ENCODE assay signal across 10 cellular contexts in the genomic region with DNA sequence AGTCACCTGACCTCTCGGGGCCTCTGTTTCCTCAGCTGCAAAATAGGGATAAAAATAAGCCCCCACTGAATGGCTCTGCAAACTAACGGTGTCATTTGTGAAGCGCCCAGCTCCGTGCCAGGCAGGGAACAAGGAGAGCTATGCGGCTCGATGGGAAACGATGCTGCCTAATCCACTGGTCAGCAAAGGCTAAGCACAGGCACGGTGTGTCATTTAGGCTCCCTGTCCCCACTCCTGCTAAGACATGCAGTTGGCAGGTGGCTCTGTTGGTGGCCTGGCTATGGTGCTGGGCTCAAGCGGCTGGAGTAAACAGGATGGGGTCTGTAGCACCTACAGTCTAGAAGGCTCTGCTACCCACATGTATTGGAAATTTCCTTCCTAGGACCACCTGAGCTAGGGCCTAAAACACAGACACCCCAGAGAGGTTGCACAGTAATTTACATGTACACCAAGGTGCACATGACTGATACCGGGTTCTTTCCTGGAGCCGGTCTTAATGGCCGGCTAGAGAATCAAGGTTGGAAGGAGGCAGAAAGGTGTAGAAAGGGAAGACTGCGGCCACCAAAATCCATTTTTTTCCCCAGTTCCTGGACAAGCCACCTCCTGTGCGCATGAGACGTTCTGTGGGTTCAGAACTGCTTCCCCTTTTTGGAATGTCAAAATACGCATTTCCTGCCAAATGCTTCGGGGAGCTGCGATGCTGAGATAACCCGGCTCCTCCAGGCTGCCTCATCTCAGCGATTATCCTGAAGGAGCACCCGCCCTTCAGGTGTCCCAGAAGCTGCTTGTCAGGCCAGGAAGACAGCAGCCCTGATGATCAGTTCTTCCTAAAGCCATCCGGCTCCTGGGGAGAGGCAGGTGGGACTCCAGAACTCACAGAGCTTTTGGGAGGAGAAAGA. TPM values are rescaled to one million over a fixed set of nuclear protein-coding genes. Genes with fewer than 3 reads are reported as not detected.
DNase-seq lines count a peak whose midpoint lies in the region; ATAC-seq, FAIRE-seq and TF ChIP-seq lines count a peak whose summit lies in the region.
"Had no signal": no experiment of that assay in that cellular context is flagged by ENCODE, and none has a peak within 500 bp of the region (broad histone marks: within the 10 kb centered on the region; RNA-seq: fewer than 3 reads in every experiment).

No MANE protein-coding gene starts in this region.

- 73% methylated on average over 19 of the region's 22 CpGs for WGBS in esophagus muscularis mucosa
- 73 to 84% methylated on average over 22 of the region's 22 CpGs for WGBS in sigmoid colon, 2 donors

- ATAC-seq in GM18861 (IDR thresholded peaks at IDR 0.05; ENCODE audit: unreplicated experiment), result no peak
- no peak for ATAC-seq in HG02938 (IDR thresholded peaks at IDR 0.05; ENCODE audit: unreplicated experiment)
- ATAC-seq: naive thymus-derived CD8-positive, alpha-beta T cell had no signal

- intact Hi-C loops in esophagus muscularis mucosa (cut with DNase I), result no loop called here
- intact Hi-C loops in sigmoid colon (cut with DNase I), result no loop called here

- FAIRE-seq in GM12891 (lab: Jason Lieb, UNC), result peak; percentile 35

- H3K4me3 ChIP-seq in esophagus muscularis mucosa, result peak overlapping the region; percentile 19 to 39 (median 29)
- H3K4me3 ChIP-seq in sigmoid colon, result peak overlapping the region in 2 of 4 donors; percentile 28 to 35

- DNase-seq in GM12891 (ENCODE audit: insufficient read length, low spot score), result no peak
- DNase-seq in NOMO-1 (lab: John Stamatoyannopoulos, UW; ENCODE audit: unreplicated experiment in 2 of 2), result peak; percentile 73 to 78
- DNase-seq in esophagus muscularis mucosa (ENCODE audit: extremely low spot score), result peak; percentile 91
- DNase-seq in sigmoid colon, result peak; percentile 66
- DNase-seq in cerebellar nuclear complex (lab: John Stamatoyannopoulos, UW), result no peak
- DNase-seq in NCI-H146 (lab: John Stamatoyannopoulos, UW), result no peak
- DNase-seq: activated naive CD4-positive, alpha-beta T cell treated with anti-CD3 and anti-CD28 coated beads, Interleukin-2, amount 50 U/mL, for 16 hours had no signal

- H3K27me3 ChIP-seq in esophagus muscularis mucosa (no peaks in the 10 kb centered on the region), sigmoid colon (no peaks in the 10 kb centered on the region)

- TF ChIP-seq POLR2A in GM12891 (IDR thresholded peaks at IDR 0.05; ENCODE audit: low read depth, low read length), result no peak
- no peak for TF ChIP-seq POLR2A in esophagus muscularis mucosa (IDR thresholded peaks at IDR 0.05; ENCODE audit: low read depth)
- TF ChIP-seq POLR2A in sigmoid colon (IDR thresholded peaks at IDR 0.05), result no peak

- no peaks in the 10 kb centered on the region for H3K36me3 ChIP-seq in esophagus muscularis mucosa
- no peaks in the 10 kb centered on the region for H3K36me3 ChIP-seq in sigmoid colon

- TF ChIP-seq CTCF in esophagus muscularis mucosa (IDR thresholded peaks at IDR 0.05) (no peak), sigmoid colon (IDR thresholded peaks at IDR 0.05) (no peak)

- H3K27ac ChIP-seq in esophagus muscularis mucosa (replicated peaks in 1 of 4) (peak overlapping the region in 1 of 4 donors; percentile 54), sigmoid colon (peak overlapping the region in 3 of 4 donors; percentile 40 to 49 (median 46))

- H3K4me1 ChIP-seq in esophagus muscularis mucosa (peaks cover 5 to 15% (median 12%) of the 10 kb centered on the region in 4 donors), sigmoid colon (peaks cover 0 to 16% (median 12%) of the 10 kb centered on the region in 4 donors)

- H3K9me3 ChIP-seq in esophagus muscularis mucosa (no peaks in the 10 kb centered on the region), sigmoid colon (no peaks in the 10 kb centered on the region)

- TF ChIP-seq EP300 in esophagus muscularis mucosa (IDR thresholded peaks at IDR 0.05), result no peak
- TF ChIP-seq EP300 in sigmoid colon (IDR thresholded peaks at IDR 0.05), result no peak

TF ChIP-seq in GM12891, 5 proteins besides CTCF, POLR2A, EP300 and RAD21:
- TF ChIP-seq SPI1 (IDR thresholded peaks at IDR 0.05; ENCODE audit: low read depth, low read length) (no peak), TAF1 (IDR thresholded peaks at IDR 0.05; ENCODE audit: low read depth, low read length) (no peak), POU2F2 (IDR thresholded peaks at IDR 0.05; ENCODE audit: low read depth, low read length) (no peak), PAX5 (IDR thresholded peaks at IDR 0.05; ENCODE audit: insufficient read depth, low read length, severe bottlenecking) (no peak), POLR2AphosphoS5 (IDR thresholded peaks at IDR 0.05; ENCODE audit: low read depth, low read length) (no peak)
TF ChIP-seq in GM12891: peak in this region for 0.

RNA-seq across cellular contexts. Expression of gene CACNA2D4, which starts 1.0 kb away (rescaled TPM):
- polyA plus RNA-seq in GM12891 (2012; ENCODE audit: low read depth, missing spikeins), result 2.1 TPM
- total RNA-seq in esophagus muscularis mucosa (1 to 10 TPM in 3 of 4 donors, under 1 TPM in 1; 0.84 to 3.8 (median 3.4) TPM), sigmoid colon (1 to 10 TPM; 2.8 to 4.9 (median 3.4) TPM)
- 1 to 10 TPM; 3.6 to 5.8 (median 5.4) TPM for polyA plus RNA-seq in sigmoid colon

Comparison
In these comparisons a context has a peak if more than half of its experiments do, and no peak if none do; other contexts are left out.
1. DNase-seq: peak in NOMO-1 (2 of 2), esophagus muscularis mucosa (single experiment) and sigmoid colon (single experiment); none in GM12891 (single experiment), cerebellar nuclear complex (0 of 2) and NCI-H146 (single experiment).